ENCODE assay signal across 1 cellular context in genomic region chr18:63198098-63198760, GRCh38.
TF ChIP-seq lines count a peak whose summit lies in the region.

No MANE protein-coding gene starts in this region.

TF ChIP-seq in HEK293, 187 proteins besides CTCF, POLR2A, EP300 and RAD21 (continued from another document and continues in another):
- TF ChIP-seq, protein P1, sequence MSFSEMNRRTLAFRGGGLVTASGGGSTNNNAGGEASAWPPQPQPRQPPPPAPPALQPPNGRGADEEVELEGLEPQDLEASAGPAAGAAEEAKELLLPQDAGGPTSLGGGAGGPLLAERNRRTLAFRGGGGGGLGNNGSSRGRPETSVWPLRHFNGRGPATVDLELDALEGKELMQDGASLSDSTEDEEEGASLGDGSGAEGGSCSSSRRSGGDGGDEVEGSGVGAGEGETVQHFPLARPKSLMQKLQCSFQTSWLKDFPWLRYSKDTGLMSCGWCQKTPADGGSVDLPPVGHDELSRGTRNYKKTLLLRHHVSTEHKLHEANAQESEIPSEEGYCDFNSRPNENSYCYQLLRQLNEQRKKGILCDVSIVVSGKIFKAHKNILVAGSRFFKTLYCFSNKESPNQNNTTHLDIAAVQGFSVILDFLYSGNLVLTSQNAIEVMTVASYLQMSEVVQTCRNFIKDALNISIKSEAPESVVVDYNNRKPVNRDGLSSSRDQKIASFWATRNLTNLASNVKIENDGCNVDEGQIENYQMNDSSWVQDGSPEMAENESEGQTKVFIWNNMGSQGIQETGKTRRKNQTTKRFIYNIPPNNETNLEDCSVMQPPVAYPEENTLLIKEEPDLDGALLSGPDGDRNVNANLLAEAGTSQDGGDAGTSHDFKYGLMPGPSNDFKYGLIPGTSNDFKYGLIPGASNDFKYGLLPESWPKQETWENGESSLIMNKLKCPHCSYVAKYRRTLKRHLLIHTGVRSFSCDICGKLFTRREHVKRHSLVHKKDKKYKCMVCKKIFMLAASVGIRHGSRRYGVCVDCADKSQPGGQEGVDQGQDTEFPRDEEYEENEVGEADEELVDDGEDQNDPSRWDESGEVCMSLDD (tag by site-specific recombination; IDR thresholded peaks at IDR 0.05), result no peak
- TF ChIP-seq GLIS1 (tag by site-specific recombination; IDR thresholded peaks at IDR 0.05), result no peak
- TF ChIP-seq ZNF19 (tag by site-specific recombination; IDR thresholded peaks at IDR 0.05; ENCODE audit: low read depth), result no peak
- TF ChIP-seq ZNF266 (tag by site-specific recombination; IDR thresholded peaks at IDR 0.05; ENCODE audit: low read depth), result no peak
- no peak for TF ChIP-seq ZNF362 (tag by site-specific recombination; IDR thresholded peaks at IDR 0.05)
- TF ChIP-seq ZNF138 (tag by site-specific recombination; IDR thresholded peaks at IDR 0.05; ENCODE audit: borderline replicate concordance), result no peak
- TF ChIP-seq HOXA7 (CRISPR knock-in tag; IDR thresholded peaks at IDR 0.05; ENCODE audit: borderline replicate concordance), result no peak
- no peak for TF ChIP-seq PRDM1 (tag by site-specific recombination; IDR thresholded peaks at IDR 0.05)
- no peak for TF ChIP-seq ZNF311 (tag by site-specific recombination; IDR thresholded peaks at IDR 0.05; ENCODE audit: borderline replicate concordance)
- no peak for TF ChIP-seq ZNF302 (tag by site-specific recombination; IDR thresholded peaks at IDR 0.05; ENCODE audit: low read depth)
- no peak for TF ChIP-seq KLF10 (tag by site-specific recombination; IDR thresholded peaks at IDR 0.05)
- peak; percentile 66; the same call in 1 of the 2 replicates for TF ChIP-seq OVOL3 (tag by site-specific recombination; IDR thresholded peaks at IDR 0.05)
- no peak for TF ChIP-seq ZNF248 (tag by site-specific recombination; IDR thresholded peaks at IDR 0.05)
- TF ChIP-seq FEZF1 (tag by site-specific recombination; IDR thresholded peaks at IDR 0.05), result no peak
- TF ChIP-seq ZNF473 (tag by site-specific recombination; IDR thresholded peaks at IDR 0.05), result no peak
- TF ChIP-seq, protein P2, sequence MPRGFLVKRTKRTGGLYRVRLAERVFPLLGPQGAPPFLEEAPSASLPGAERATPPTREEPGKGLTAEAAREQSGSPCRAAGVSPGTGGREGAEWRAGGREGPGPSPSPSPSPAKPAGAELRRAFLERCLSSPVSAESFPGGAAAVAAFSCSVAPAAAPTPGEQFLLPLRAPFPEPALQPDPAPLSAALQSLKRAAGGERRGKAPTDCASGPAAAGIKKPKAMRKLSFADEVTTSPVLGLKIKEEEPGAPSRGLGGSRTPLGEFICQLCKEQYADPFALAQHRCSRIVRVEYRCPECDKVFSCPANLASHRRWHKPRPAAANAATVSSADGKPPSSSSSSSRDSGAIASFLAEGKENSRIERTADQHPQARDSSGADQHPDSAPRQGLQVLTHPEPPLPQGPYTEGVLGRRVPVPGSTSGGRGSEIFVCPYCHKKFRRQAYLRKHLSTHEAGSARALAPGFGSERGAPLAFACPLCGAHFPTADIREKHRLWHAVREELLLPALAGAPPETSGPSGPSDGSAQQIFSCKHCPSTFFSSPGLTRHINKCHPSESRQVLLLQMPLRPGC (tag by site-specific recombination; IDR thresholded peaks at IDR 0.05), result no peak
- no peak for TF ChIP-seq ZNF121 (tag by site-specific recombination; IDR thresholded peaks at IDR 0.05)
- TF ChIP-seq ZNF112 (tag by site-specific recombination; IDR thresholded peaks at IDR 0.05), result no peak
- no peak for TF ChIP-seq ZNF837 (tag by site-specific recombination; IDR thresholded peaks at IDR 0.05)
- TF ChIP-seq ZNF660 (tag by site-specific recombination; IDR thresholded peaks at IDR 0.05), result no peak
- TF ChIP-seq, protein P3, sequence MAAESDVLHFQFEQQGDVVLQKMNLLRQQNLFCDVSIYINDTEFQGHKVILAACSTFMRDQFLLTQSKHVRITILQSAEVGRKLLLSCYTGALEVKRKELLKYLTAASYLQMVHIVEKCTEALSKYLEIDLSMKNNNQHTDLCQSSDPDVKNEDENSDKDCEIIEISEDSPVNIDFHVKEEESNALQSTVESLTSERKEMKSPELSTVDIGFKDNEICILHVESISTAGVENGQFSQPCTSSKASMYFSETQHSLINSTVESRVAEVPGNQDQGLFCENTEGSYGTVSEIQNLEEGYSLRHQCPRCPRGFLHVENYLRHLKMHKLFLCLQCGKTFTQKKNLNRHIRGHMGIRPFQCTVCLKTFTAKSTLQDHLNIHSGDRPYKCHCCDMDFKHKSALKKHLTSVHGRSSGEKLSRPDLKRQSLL (tag by site-specific recombination; IDR thresholded peaks at IDR 0.05), result no peak
- TF ChIP-seq ZNF274 (IDR thresholded peaks at IDR 0.05; ENCODE audit: low read length), result no peak
- no peak for TF ChIP-seq ZNF274 (tag by site-specific recombination; IDR thresholded peaks at IDR 0.05; ENCODE audit: borderline replicate concordance)
- TF ChIP-seq ZNF707 (tag by site-specific recombination; IDR thresholded peaks at IDR 0.05), result peak; percentile 44; the same call in 1 of the 2 replicates
- no peak for TF ChIP-seq ZNF514 (tag by site-specific recombination; IDR thresholded peaks at IDR 0.05)
- TF ChIP-seq ZNF37A (tag by site-specific recombination; IDR thresholded peaks at IDR 0.05), result no peak
- TF ChIP-seq ZSCAN30 (tag by site-specific recombination; IDR thresholded peaks at IDR 0.05), result no peak
- TF ChIP-seq, protein P4, sequence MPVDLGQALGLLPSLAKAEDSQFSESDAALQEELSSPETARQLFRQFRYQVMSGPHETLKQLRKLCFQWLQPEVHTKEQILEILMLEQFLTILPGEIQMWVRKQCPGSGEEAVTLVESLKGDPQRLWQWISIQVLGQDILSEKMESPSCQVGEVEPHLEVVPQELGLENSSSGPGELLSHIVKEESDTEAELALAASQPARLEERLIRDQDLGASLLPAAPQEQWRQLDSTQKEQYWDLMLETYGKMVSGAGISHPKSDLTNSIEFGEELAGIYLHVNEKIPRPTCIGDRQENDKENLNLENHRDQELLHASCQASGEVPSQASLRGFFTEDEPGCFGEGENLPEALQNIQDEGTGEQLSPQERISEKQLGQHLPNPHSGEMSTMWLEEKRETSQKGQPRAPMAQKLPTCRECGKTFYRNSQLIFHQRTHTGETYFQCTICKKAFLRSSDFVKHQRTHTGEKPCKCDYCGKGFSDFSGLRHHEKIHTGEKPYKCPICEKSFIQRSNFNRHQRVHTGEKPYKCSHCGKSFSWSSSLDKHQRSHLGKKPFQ (tag by site-specific recombination; IDR thresholded peaks at IDR 0.05), result no peak
- TF ChIP-seq OSR2 (tag by site-specific recombination; IDR thresholded peaks at IDR 0.05), result no peak
- TF ChIP-seq GLI2 (tag by site-specific recombination; IDR thresholded peaks at IDR 0.05; ENCODE audit: borderline replicate concordance, low read depth), result no peak
- TF ChIP-seq, protein P5, sequence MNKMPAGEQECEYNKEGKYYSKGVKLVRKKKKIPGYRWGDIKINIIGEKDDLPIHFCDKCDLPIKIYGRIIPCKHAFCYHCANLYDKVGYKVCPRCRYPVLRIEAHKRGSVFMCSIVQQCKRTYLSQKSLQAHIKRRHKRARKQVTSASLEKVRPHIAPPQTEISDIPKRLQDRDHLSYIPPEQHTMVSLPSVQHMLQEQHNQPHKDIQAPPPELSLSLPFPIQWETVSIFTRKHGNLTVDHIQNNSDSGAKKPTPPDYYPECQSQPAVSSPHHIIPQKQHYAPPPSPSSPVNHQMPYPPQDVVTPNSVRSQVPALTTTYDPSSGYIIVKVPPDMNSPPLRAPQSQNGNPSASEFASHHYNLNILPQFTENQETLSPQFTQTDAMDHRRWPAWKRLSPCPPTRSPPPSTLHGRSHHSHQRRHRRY (tag by site-specific recombination; IDR thresholded peaks at IDR 0.05), result no peak
- TF ChIP-seq ZXDB (tag by site-specific recombination; IDR thresholded peaks at IDR 0.05), result 0 out of 2 replicates have a peak, but pooled peaks have one; percentile 36
- peak; percentile 15; the same call in 1 of the 2 replicates for TF ChIP-seq ZNF211 (tag by site-specific recombination; IDR thresholded peaks at IDR 0.05; ENCODE audit: low read depth)
- no peak for TF ChIP-seq ZNF677 (tag by site-specific recombination; IDR thresholded peaks at IDR 0.05)
- TF ChIP-seq MEIS1 (CRISPR knock-in tag; IDR thresholded peaks at IDR 0.05; ENCODE audit: borderline replicate concordance), result no peak
- TF ChIP-seq ZNF654 (tag by site-specific recombination; IDR thresholded peaks at IDR 0.05; ENCODE audit: low read depth), result no peak
- TF ChIP-seq ZFHX2 (tag by site-specific recombination; conservative IDR thresholded peaks at IDR 0.05), result no peak
- TF ChIP-seq, protein P6, sequence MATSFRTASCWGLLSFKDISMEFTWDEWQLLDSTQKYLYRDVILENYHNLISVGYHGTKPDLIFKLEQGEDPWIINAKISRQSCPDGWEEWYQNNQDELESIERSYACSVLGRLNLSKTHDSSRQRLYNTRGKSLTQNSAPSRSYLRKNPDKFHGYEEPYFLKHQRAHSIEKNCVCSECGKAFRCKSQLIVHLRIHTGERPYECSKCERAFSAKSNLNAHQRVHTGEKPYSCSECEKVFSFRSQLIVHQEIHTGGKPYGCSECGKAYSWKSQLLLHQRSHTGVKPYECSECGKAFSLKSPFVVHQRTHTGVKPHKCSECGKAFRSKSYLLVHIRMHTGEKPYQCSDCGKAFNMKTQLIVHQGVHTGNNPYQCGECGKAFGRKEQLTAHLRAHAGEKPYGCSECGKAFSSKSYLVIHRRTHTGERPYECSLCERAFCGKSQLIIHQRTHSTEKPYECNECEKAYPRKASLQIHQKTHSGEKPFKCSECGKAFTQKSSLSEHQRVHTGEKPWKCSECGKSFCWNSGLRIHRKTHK (tag by site-specific recombination; IDR thresholded peaks at IDR 0.05), result no peak
- TF ChIP-seq ZBTB17 (tag by site-specific recombination; IDR thresholded peaks at IDR 0.05), result no peak
- TF ChIP-seq ZNF488 (tag by site-specific recombination; IDR thresholded peaks at IDR 0.05), result no peak; the same call in 1 of the 2 replicates
- TF ChIP-seq GFI1B (tag by site-specific recombination; IDR thresholded peaks at IDR 0.05), result no peak
- TF ChIP-seq ZIC2 (tag by site-specific recombination; IDR thresholded peaks at IDR 0.05), result no peak
- TF ChIP-seq ZNF433 (tag by site-specific recombination; IDR thresholded peaks at IDR 0.05; ENCODE audit: low read depth), result no peak
- no peak for TF ChIP-seq HOXD13 (CRISPR knock-in tag; IDR thresholded peaks at IDR 0.05; ENCODE audit: borderline replicate concordance)
- TF ChIP-seq, protein P7, sequence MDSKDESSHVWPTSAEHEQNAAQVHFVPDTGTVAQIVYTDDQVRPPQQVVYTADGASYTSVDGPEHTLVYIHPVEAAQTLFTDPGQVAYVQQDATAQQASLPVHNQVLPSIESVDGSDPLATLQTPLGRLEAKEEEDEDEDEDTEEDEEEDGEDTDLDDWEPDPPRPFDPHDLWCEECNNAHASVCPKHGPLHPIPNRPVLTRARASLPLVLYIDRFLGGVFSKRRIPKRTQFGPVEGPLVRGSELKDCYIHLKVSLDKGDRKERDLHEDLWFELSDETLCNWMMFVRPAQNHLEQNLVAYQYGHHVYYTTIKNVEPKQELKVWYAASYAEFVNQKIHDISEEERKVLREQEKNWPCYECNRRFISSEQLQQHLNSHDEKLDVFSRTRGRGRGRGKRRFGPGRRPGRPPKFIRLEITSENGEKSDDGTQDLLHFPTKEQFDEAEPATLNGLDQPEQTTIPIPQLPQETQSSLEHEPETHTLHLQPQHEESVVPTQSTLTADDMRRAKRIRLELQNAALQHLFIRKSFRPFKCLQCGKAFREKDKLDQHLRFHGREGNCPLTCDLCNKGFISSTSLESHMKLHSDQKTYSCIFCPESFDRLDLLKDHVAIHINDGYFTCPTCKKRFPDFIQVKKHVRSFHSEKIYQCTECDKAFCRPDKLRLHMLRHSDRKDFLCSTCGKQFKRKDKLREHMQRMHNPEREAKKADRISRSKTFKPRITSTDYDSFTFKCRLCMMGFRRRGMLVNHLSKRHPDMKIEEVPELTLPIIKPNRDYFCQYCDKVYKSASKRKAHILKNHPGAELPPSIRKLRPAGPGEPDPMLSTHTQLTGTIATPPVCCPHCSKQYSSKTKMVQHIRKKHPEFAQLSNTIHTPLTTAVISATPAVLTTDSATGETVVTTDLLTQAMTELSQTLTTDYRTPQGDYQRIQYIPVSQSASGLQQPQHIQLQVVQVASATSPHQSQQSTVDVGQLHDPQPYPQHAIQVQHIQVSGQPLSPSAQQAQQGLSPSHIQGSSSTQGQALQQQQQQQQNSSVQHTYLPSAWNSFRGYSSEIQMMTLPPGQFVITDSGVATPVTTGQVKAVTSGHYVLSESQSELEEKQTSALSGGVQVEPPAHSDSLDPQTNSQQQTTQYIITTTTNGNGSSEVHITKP (tag by site-specific recombination; IDR thresholded peaks at IDR 0.05), result no peak
- no peak for TF ChIP-seq MYNN (tag by site-specific recombination; IDR thresholded peaks at IDR 0.05; ENCODE audit: borderline replicate concordance)
- TF ChIP-seq, protein P8, sequence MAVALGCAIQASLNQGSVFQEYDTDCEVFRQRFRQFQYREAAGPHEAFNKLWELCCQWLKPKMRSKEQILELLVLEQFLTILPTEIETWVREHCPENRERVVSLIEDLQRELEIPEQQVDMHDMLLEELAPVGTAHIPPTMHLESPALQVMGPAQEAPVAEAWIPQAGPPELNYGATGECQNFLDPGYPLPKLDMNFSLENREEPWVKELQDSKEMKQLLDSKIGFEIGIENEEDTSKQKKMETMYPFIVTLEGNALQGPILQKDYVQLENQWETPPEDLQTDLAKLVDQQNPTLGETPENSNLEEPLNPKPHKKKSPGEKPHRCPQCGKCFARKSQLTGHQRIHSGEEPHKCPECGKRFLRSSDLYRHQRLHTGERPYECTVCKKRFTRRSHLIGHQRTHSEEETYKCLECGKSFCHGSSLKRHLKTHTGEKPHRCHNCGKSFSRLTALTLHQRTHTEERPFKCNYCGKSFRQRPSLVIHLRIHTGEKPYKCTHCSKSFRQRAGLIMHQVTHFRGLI (tag by site-specific recombination; IDR thresholded peaks at IDR 0.05), result no peak
- peak; percentile 88 for TF ChIP-seq ZNF239 (tag by site-specific recombination; IDR thresholded peaks at IDR 0.05)
- TF ChIP-seq ZNF404 (tag by site-specific recombination; IDR thresholded peaks at IDR 0.05), result no peak
- no peak for TF ChIP-seq ZSCAN16 (tag by site-specific recombination; IDR thresholded peaks at IDR 0.05)
- TF ChIP-seq ZNF366 (tag by site-specific recombination; conservative IDR thresholded peaks at IDR 0.05), result no peak
- TF ChIP-seq ZBTB21 (tag by site-specific recombination; IDR thresholded peaks at IDR 0.05), result no peak
